ENCODE assay signal across 9 cellular contexts in the genomic region with DNA sequence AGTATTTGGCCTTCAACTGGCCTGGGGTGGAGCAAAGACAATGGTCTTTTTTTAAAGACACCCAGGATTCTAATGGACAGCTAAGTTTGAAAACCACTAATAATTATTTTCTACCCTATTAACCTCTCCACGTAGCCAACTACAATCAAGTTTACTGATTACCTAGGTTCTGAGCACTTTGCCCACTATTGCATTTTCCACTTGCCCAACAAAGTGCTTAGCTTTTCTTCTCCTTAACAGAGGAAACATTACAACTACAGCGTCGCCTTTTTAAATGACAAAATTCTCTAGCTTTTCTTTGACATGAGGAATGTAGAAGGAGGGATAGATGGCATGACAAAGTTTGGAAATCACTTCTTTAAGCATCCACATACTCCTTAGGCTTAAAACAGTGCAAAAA. TPM values are rescaled to one million over a fixed set of nuclear protein-coding genes. Genes with fewer than 3 reads are reported as not detected.
DNase-seq lines count a peak whose midpoint lies in the region; ATAC-seq and TF ChIP-seq lines count a peak whose summit lies in the region.
"Had no signal": no experiment of that assay in that cellular context is flagged by ENCODE, and none has a peak within 500 bp of the region (broad histone marks: within the 10 kb centered on the region; RNA-seq: fewer than 3 reads in every experiment).

No MANE protein-coding gene starts in this region.

- H3K4me3 Mint-ChIP-seq in activated T-cell treated with anti-CD3 and anti-CD28 coated beads, Interleukin-2, amount 50 U/mL, for 72 hours: peak overlapping the region; percentile 87 to 100

- intact Hi-C loops in lower lobe of right lung (cut with DNase I): no loop called here

- H3K27me3 ChIP-seq in lower lobe of right lung (ENCODE audit: low read depth): no peaks in the 10 kb centered on the region
- no peaks in the 10 kb centered on the region for H3K27me3 ChIP-seq in tibial nerve

- H3K36me3 ChIP-seq in lower lobe of right lung (no peaks in the 10 kb centered on the region), tibial nerve (no peaks in the 10 kb centered on the region)

- H3K9me3 Mint-ChIP-seq in activated T-cell treated with anti-CD3 and anti-CD28 coated beads, Interleukin-2, amount 50 U/mL, for 72 hours: no peaks in the 10 kb centered on the region

- ATAC-seq in activated T-cell treated with anti-CD3 and anti-CD28 coated beads, Interleukin-2, amount 50 U/mL, for 72 hours (replicated peaks in 1 of 2): no peak
- no peak for ATAC-seq in lower lobe of right lung

- 55 to 57% methylated on average over 3 of the region's 3 CpGs for WGBS in tibial nerve, 2 donors

- H3K4me3 ChIP-seq in astrocyte of the cerebellum (ENCODE audit: low read depth, low read length) (peak overlapping the region; percentile 63), lower lobe of right lung (peak overlapping the region; percentile 90), tibial nerve (peak overlapping the region; percentile 71 to 99 (median 96))

- H3K9me3 ChIP-seq in lower lobe of right lung (no peaks in the 10 kb centered on the region), tibial nerve (no peaks in the 10 kb centered on the region)

- peaks cover 72% of the 10 kb centered on the region for H3K4me1 ChIP-seq in lower lobe of right lung
- peaks cover 4 to 77% (median 48%) of the 10 kb centered on the region in 4 donors for H3K4me1 ChIP-seq in tibial nerve

- no peak for TF ChIP-seq CTCF in astrocyte of the cerebellum (IDR thresholded peaks at IDR 0.05; ENCODE audit: low read depth, low read length, missing control alignments)
- TF ChIP-seq CTCF in lower lobe of right lung (IDR thresholded peaks at IDR 0.05): no peak
- no peak for TF ChIP-seq CTCF in tibial nerve (IDR thresholded peaks at IDR 0.05)

- peaks cover 0 to 1% of the 10 kb centered on the region in 2 donors for H3K36me3 Mint-ChIP-seq in activated T-cell treated with anti-CD3 and anti-CD28 coated beads, Interleukin-2, amount 50 U/mL, for 72 hours (ENCODE audit: insufficient read depth in 2 of 2)

- H3K27ac ChIP-seq in lower lobe of right lung (no peak overlapping the region), tibial nerve (peak overlapping the region in 3 of 4 donors; percentile 31 to 98 (median 94))

- peaks cover 65% of the 10 kb centered on the region for H3K4me1 Mint-ChIP-seq in activated T-cell treated with anti-CD3 and anti-CD28 coated beads, Interleukin-2, amount 50 U/mL, for 72 hours (ENCODE audit: low read depth)

- H3K27ac Mint-ChIP-seq in activated T-cell treated with anti-CD3 and anti-CD28 coated beads, Interleukin-2, amount 50 U/mL, for 72 hours: peak overlapping the region; percentile 99

- DNase-seq in activated T-cell treated with anti-CD3 and anti-CD28 coated beads, Interleukin-2, amount 50 U/mL, for 72 hours: no peak
- no peak for DNase-seq in activated T-cell treated with anti-CD3 and anti-CD28 coated beads, Interleukin-2, amount 50 U/mL, for 1 hour
- DNase-seq in astrocyte of the cerebellum (ENCODE audit: low read depth): no peak
- no peak for DNase-seq in lower lobe of right lung
- no peak for DNase-seq in tibial nerve (ENCODE audit: low spot score in 2 of 2)
- DNase-seq in SK-N-DZ (ENCODE audit: low spot score): no peak
- DNase-seq in NCI-H187 treated with DMSO at 0.1 percent for 48 hours (lab: John Stamatoyannopoulos, UW): no peak
- no peak for DNase-seq in G401 (ENCODE audit: low spot score)
- DNase-seq: NCI-H2029 treated with DMSO at 0.1 percent for 48 hours had no signal

- TF ChIP-seq POLR2A in tibial nerve (IDR thresholded peaks at IDR 0.05): no peak

- TF ChIP-seq EP300 in tibial nerve (IDR thresholded peaks at IDR 0.05): no peak

- in situ Hi-C loops in astrocyte of the cerebellum (cut with HindIII; ENCODE audit: low sequenced_read_pairs): no loop called here
- in situ Hi-C loops in G401 (cut with HindIII; ENCODE audit: low sequenced_read_pairs): no loop called here

- no peaks in the 10 kb centered on the region for H3K27me3 Mint-ChIP-seq in activated T-cell treated with anti-CD3 and anti-CD28 coated beads, Interleukin-2, amount 50 U/mL, for 72 hours (ENCODE audit: low read depth)

RNA-seq across cellular contexts. Expression of a gene that starts 2.0 kb away (rescaled TPM):
- 10 to 100 TPM; 22.9 to 31.1 TPM for total RNA-seq in activated T-cell treated with anti-CD3 and anti-CD28 coated beads, Interleukin-2, amount 50 U/mL, for 72 hours
- total RNA-seq in lower lobe of right lung (30.1 TPM), tibial nerve (10 to 100 TPM; 51.1 to 84.6 (median 60.6) TPM)
- polyA plus RNA-seq in SK-N-DZ (2014; cell fraction: cytosol; rRNA removed): 19.2 and 28.0 TPM in 2 replicates
- 8.2 and 14.1 TPM in 2 replicates for polyA plus RNA-seq in SK-N-DZ (2014; cell fraction: nucleus; rRNA removed)
- total RNA-seq in G401 (2014; rRNA removed; shearing (Covaris generic)): 22.5 and 27.4 TPM in 2 replicates

RNA-seq across cellular contexts. Expression of a gene that starts 37.6 kb away (rescaled TPM):
- total RNA-seq in activated T-cell treated with anti-CD3 and anti-CD28 coated beads, Interleukin-2, amount 50 U/mL, for 72 hours: not detected
- total RNA-seq in lower lobe of right lung: not detected
- 1 to 10 TPM in 2 of 4 donors, not detected in 2; 3.3 to 4.4 TPM for total RNA-seq in tibial nerve
- 0.12 TPM in 1 of 2 replicates, not detected in the other for polyA plus RNA-seq in SK-N-DZ (2014; cell fraction: cytosol; rRNA removed)
- 0.12 TPM in 1 of 2 replicates, not detected in the other for polyA plus RNA-seq in SK-N-DZ (2014; cell fraction: nucleus; rRNA removed)
- total RNA-seq in G401 (2014; rRNA removed; shearing (Covaris generic)): 6.8 and 12.8 TPM in 2 replicates
